ENCODE assay signal across 22 cellular contexts in genomic region chr10:103382769-103383168, GRCh38. TPM values are rescaled to one million over a fixed set of nuclear protein-coding genes. Genes with fewer than 3 reads are reported as not detected.
A peak's percentile ranks its signal among the peaks of the same experiment; 100 is the strongest.
DNase-seq lines count a peak whose midpoint lies in the region; ATAC-seq and TF ChIP-seq lines count a peak whose summit lies in the region.
"Had no signal": no experiment of that assay in that cellular context is flagged by ENCODE, and none has a peak within 500 bp of the region (broad histone marks: within the 10 kb centered on the region; RNA-seq: fewer than 3 reads in every experiment).

No MANE protein-coding gene starts in this region.

- peaks cover 0 to 3% of the 10 kb centered on the region in 2 donors for H3K4me1 Mint-ChIP-seq in stimulated activated naive B cell treated with anti-CD40 and anti-IgM and Interleukin-4, amounts not matched to agents 10 μg/mL and 1 μg/mL and 100 μg/mL, for 72 hours

- H3K36me3 Mint-ChIP-seq in stimulated activated naive B cell treated with anti-CD40 and anti-IgM and Interleukin-4, amounts not matched to agents 10 μg/mL and 1 μg/mL and 100 μg/mL, for 72 hours, result peaks cover 16% of the 10 kb centered on the region in 2 donors

- no peak overlapping the region for H2AK5ac ChIP-seq in mesenchymal stem cell (ENCODE audit: low read length, severe bottlenecking)

- no peak overlapping the region for H3K18ac ChIP-seq in mesenchymal stem cell (ENCODE audit: low read depth in 1 of 2, low read length in 2 of 2)

- H4K8ac ChIP-seq in mesenchymal stem cell (ENCODE audit: low read length), result no peak overlapping the region

- H3K27ac Mint-ChIP-seq in stimulated activated naive B cell treated with anti-CD40 and anti-IgM and Interleukin-4, amounts not matched to agents 10 μg/mL and 1 μg/mL and 100 μg/mL, for 72 hours, result peak overlapping the region; percentile 42
- H3K27ac Mint-ChIP-seq: T-helper 1 cell treated with Interleukin-12 subunit alpha and Interleukin-12 subunit beta and Interleukin-4 antibody, amounts not matched to agents 30 μg/mL and 1 μg/mL, for 36 hours had no signal

- no peak overlapping the region for H3K4me3 Mint-ChIP-seq in stimulated activated naive B cell treated with anti-CD40 and anti-IgM and Interleukin-4, amounts not matched to agents 10 μg/mL and 1 μg/mL and 100 μg/mL, for 72 hours
- H3K4me3 Mint-ChIP-seq: T-helper 1 cell treated with Interleukin-12 subunit alpha and Interleukin-12 subunit beta and Interleukin-4 antibody, amounts not matched to agents 30 μg/mL and 1 μg/mL, for 36 hours had no signal

- H2BK5ac ChIP-seq in mesenchymal stem cell (ENCODE audit: low read depth, low read length, poor library complexity, severe bottlenecking), result no peak overlapping the region

- no peak overlapping the region for H3K14ac ChIP-seq in mesenchymal stem cell (ENCODE audit: low read length in 2 of 2)

- H2AFZ ChIP-seq in OCI-LY3 (ENCODE audit: low read depth, low read length) (no peak overlapping the region), mesenchymal stem cell (ENCODE audit: low read depth, low read length) (no peak overlapping the region)

- H3K4me1 ChIP-seq in OCI-LY3 (ENCODE audit: low read length) (peaks cover 6% of the 10 kb centered on the region), mesenchymal stem cell (ENCODE audit: control insufficient read depth, insufficient read depth, low read depth, low read length) (no peaks in the 10 kb centered on the region)
- H3K4me1 ChIP-seq: Peyer's patch, SJSA1 had no signal

- 97% methylated on average over 3 of the region's 5 CpGs for WGBS in mesenchymal stem cell

- H3K4ac ChIP-seq in mesenchymal stem cell (ENCODE audit: low read depth in 1 of 2, low read length in 2 of 2), result no peak overlapping the region

- H2BK12ac ChIP-seq in mesenchymal stem cell (ENCODE audit: low read length in 2 of 2), result no peak overlapping the region

- no peaks in the 10 kb centered on the region for H4K20me1 ChIP-seq in OCI-LY3 (ENCODE audit: insufficient read depth, low read length)

- no peak for DNase-seq in stimulated activated naive B cell treated with anti-CD40 and anti-IgM and Interleukin-4, amounts not matched to agents 10 μg/mL and 1 μg/mL and 100 μg/mL, for 72 hours
- DNase-seq in activated CD8-positive, alpha-beta memory T cell treated with anti-CD3 and anti-CD28 coated beads, Interleukin-2, amount 50 U/mL, for 48 hours, result no peak
- DNase-seq in mesenchymal stem cell (no peak), DMS114 treated with DMSO at 0.1 percent for 48 hours (lab: John Stamatoyannopoulos, UW; ENCODE audit: unreplicated experiment) (no peak)
- DNase-seq: ACHN, DMS79 treated with DMSO at 0.1 percent for 48 hours, GOT3, IMR-90, Kasumi-1, MG63, NCI-H1092, NCI-H1436 treated with DMSO at 0.1 percent for 48 hours, NCI-H2029, NCI-H526, Peyer's patch had no signal

- no peak overlapping the region for H3K4me3 ChIP-seq in OCI-LY3 (ENCODE audit: low read length)
- H3K4me3 ChIP-seq in mesenchymal stem cell (ENCODE audit: insufficient read depth in 1 of 2, low read depth in 1 of 2, low read length in 2 of 2), result no peak overlapping the region
- H3K4me3 ChIP-seq: MG63, Peyer's patch, SJSA1 had no signal

- no peak overlapping the region for H3K23ac ChIP-seq in mesenchymal stem cell (ENCODE audit: low read length in 2 of 2)

- H3K9ac ChIP-seq in OCI-LY3 (ENCODE audit: low read length) (no peak overlapping the region), mesenchymal stem cell (ENCODE audit: low read length) (no peak overlapping the region)

- H3K4me2 ChIP-seq in OCI-LY3 (ENCODE audit: low read length) (no peak overlapping the region), mesenchymal stem cell (ENCODE audit: low read length, poor library complexity, severe bottlenecking) (no peak overlapping the region)

- H3K9me3 Mint-ChIP-seq in stimulated activated naive B cell treated with anti-CD40 and anti-IgM and Interleukin-4, amounts not matched to agents 10 μg/mL and 1 μg/mL and 100 μg/mL, for 72 hours, result no peaks in the 10 kb centered on the region
- H3K9me3 Mint-ChIP-seq: T-helper 1 cell treated with Interleukin-12 subunit alpha and Interleukin-12 subunit beta and Interleukin-4 antibody, amounts not matched to agents 30 μg/mL and 1 μg/mL, for 36 hours had no signal

- peaks cover 11% of the 10 kb centered on the region for H3K36me3 ChIP-seq in OCI-LY3 (replicated peaks; ENCODE audit: low read depth, low read length)
- peaks cover 0 to 60% of the 10 kb centered on the region in 2 experiments for H3K36me3 ChIP-seq in mesenchymal stem cell (ENCODE audit: control insufficient read depth in 1 of 2, insufficient read depth in 2 of 2, low read depth in 1 of 2, low read length in 2 of 2)

- H4K91ac ChIP-seq in mesenchymal stem cell (ENCODE audit: low read length), result no peak overlapping the region

- no peak for TF ChIP-seq CTCF in OCI-LY3 (IDR thresholded peaks at IDR 0.05; ENCODE audit: low read depth, low read length)

- H3K79me2 ChIP-seq in OCI-LY3 (ENCODE audit: low read length), result no peaks in the 10 kb centered on the region

- H3K27me3 ChIP-seq in OCI-LY3 (ENCODE audit: low read depth, low read length) (no peaks in the 10 kb centered on the region), mesenchymal stem cell (ENCODE audit: control insufficient read depth in 1 of 2, insufficient read depth in 1 of 2, low read length in 2 of 2) (no peaks in the 10 kb centered on the region)
- H3K27me3 ChIP-seq: MG63, Peyer's patch, SJSA1 had no signal

- H3K27ac ChIP-seq in OCI-LY3 (ENCODE audit: low read length) (peak overlapping the region; percentile 6; the same call in 1 of the 2 replicates), mesenchymal stem cell (ENCODE audit: low read length, poor library complexity, severe bottlenecking) (no peak overlapping the region)
- H3K27ac ChIP-seq: C4-2B, Peyer's patch, SJSA1 had no signal

- no peak overlapping the region for H2BK120ac ChIP-seq in mesenchymal stem cell (ENCODE audit: low read depth, low read length)

- no peaks in the 10 kb centered on the region for H3K9me3 ChIP-seq in OCI-LY3 (ENCODE audit: insufficient read depth, low read length)
- no peaks in the 10 kb centered on the region for H3K9me3 ChIP-seq in mesenchymal stem cell (ENCODE audit: control insufficient read depth, low read length)
- H3K9me3 ChIP-seq: MG63, Peyer's patch, SJSA1 had no signal

- ATAC-seq in GM18499 (IDR thresholded peaks at IDR 0.05; ENCODE audit: insufficient read depth, unreplicated experiment), result peak; percentile 49
- ATAC-seq in HG02678 (IDR thresholded peaks at IDR 0.05; ENCODE audit: unreplicated experiment), result peak; percentile 57
- ATAC-seq in stimulated activated naive B cell treated with anti-CD40 and anti-IgM and Interleukin-4, amounts not matched to agents 10 μg/mL and 1 μg/mL and 100 μg/mL, for 72 hours (replicated peaks), result peak; percentile 76 to 85
- ATAC-seq: HCT116 had no signal

- no peaks in the 10 kb centered on the region for H3K79me1 ChIP-seq in mesenchymal stem cell (replicated peaks; ENCODE audit: low read length, poor library complexity, severe bottlenecking)

- no peaks in the 10 kb centered on the region for H3K27me3 Mint-ChIP-seq in stimulated activated naive B cell treated with anti-CD40 and anti-IgM and Interleukin-4, amounts not matched to agents 10 μg/mL and 1 μg/mL and 100 μg/mL, for 72 hours

- H2BK15ac ChIP-seq in mesenchymal stem cell (ENCODE audit: low read depth, poor library complexity, severe bottlenecking), result no peak overlapping the region

RNA-seq across cellular contexts. Expression of gene ATP5MK, which starts 13.5 kb away (rescaled TPM):
- 1,004 TPM for polyA plus RNA-seq in mesenchymal stem cell (2013, experiment 1 of 2)
- 995 TPM for polyA plus RNA-seq in mesenchymal stem cell (2013, experiment 2 of 2)

RNA-seq across cellular contexts. Expression of gene PDCD11, which starts 13.7 kb away (rescaled TPM):
- 10.6 TPM for polyA plus RNA-seq in mesenchymal stem cell (2013, experiment 1 of 2)
- polyA plus RNA-seq in mesenchymal stem cell (2013, experiment 2 of 2), result 10.0 TPM

RNA-seq across cellular contexts. Expression of gene TAF5, which starts 15.0 kb away (rescaled TPM):
- polyA plus RNA-seq in mesenchymal stem cell (2013, experiment 1 of 2), result 1.9 TPM
- polyA plus RNA-seq in mesenchymal stem cell (2013, experiment 2 of 2), result 2.2 TPM

RNA-seq across cellular contexts. Expression of gene PCGF6, which starts 31.8 kb away (rescaled TPM):
- polyA plus RNA-seq in mesenchymal stem cell (2013, experiment 1 of 2), result 5.9 TPM
- 6.4 TPM for polyA plus RNA-seq in mesenchymal stem cell (2013, experiment 2 of 2)
